ENCODE assay signal across 9 cellular contexts in the genomic region with DNA sequence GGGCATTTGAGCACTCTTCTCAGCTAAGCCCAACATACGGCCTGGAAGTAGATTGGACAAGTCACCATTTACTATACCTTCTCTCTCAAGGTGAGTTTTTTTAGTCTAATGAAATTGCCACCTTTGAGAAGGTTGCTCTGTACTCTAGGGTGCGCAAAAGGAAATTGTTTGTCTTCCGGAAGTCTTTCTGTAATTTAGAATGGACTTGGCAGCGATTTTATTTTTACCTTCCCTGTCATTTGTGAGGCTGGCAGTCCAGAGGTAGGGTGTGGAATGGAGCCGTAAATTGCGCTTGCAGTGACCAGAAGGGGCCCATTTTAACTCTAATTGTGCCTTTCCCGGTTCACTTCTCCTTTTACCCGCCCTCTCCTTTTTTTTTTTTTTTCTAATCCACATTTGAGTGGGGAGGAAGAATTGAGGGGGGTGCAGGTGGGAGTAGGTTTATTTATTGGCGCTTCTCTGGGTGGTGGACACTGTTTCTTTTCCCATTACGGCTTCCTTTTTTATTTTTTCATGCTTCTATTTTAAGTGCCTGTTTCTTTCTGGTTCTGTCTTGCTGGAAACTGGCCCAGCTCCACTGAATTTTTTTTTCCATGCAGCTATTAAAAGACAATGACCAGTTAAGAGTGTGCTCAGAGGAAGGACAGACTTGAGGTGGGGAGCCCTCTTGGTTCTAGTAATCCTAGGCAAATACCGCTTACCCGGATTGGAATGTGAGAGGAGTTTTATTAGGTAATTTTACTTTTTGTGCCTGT.
DNase-seq lines count a peak whose midpoint lies in the region; ATAC-seq and TF ChIP-seq lines count a peak whose summit lies in the region.
"Had no signal": no experiment of that assay in that cellular context is flagged by ENCODE, and none has a peak within 500 bp of the region (broad histone marks: within the 10 kb centered on the region; RNA-seq: fewer than 3 reads in every experiment).

No MANE protein-coding gene starts in this region.

- no peaks in the 10 kb centered on the region for H3K79me2 ChIP-seq in GM23248 (ENCODE audit: insufficient read depth)

- no peaks in the 10 kb centered on the region for H3K9me3 Mint-ChIP-seq in naive thymus-derived CD4-positive, alpha-beta T cell
- H3K9me3 Mint-ChIP-seq: activated CD4-positive, alpha-beta T cell treated with anti-CD3 and anti-CD28 coated beads, Interleukin-2, amount 10 ng/mL, durations not matched to agents 7 days and 5 days had no signal

- peaks cover 6% of the 10 kb centered on the region; the same call in 1 of the 2 replicates for H3K4me1 ChIP-seq in GM23248 (ENCODE audit: insufficient read depth)
- H3K4me1 ChIP-seq in adrenal gland (replicated peaks in 1 of 2), result peaks cover 28 to 45% of the 10 kb centered on the region in 2 donors
- H3K4me1 ChIP-seq in right atrium auricular region, result peaks cover 0 to 45% of the 10 kb centered on the region in 2 donors
- H3K4me1 ChIP-seq in gastrocnemius medialis, result peaks cover 22 to 24% of the 10 kb centered on the region in 2 donors
- no peaks in the 10 kb centered on the region for H3K4me1 ChIP-seq in naive thymus-derived CD4-positive, alpha-beta T cell (ENCODE audit: control insufficient read depth in 2 of 2, insufficient read depth in 2 of 2, low read length in 2 of 2)

- in situ Hi-C loops in GM23248 (cut with MboI), result no loop called here
- in situ Hi-C loops in gastrocnemius medialis (cut with MboI; ENCODE audit: low sequenced_read_pairs in 4 of 4), result no loop called here

- peak overlapping the region; percentile 20; the same call in 1 of the 2 replicates for H3K9ac ChIP-seq in GM23248

- H3K27me3 Mint-ChIP-seq in naive thymus-derived CD4-positive, alpha-beta T cell, result no peaks in the 10 kb centered on the region
- H3K27me3 Mint-ChIP-seq: activated CD4-positive, alpha-beta T cell treated with anti-CD3 and anti-CD28 coated beads, Interleukin-2, amount 10 ng/mL, durations not matched to agents 7 days and 5 days had no signal

- H2AFZ ChIP-seq in GM23248, result no peak overlapping the region

- intact Hi-C loops in adrenal gland (cut with DNase I), result loop anchor here in 1 of 2 donors (10.0 kb wide), 1 partner anchor 63 kb away; no protein-coding TSS in a partner anchor
- intact Hi-C loops in gastrocnemius medialis (cut with DNase I; ENCODE audit: low total_unique reads), result loop anchor here (10.0 kb wide), 1 partner anchor 63 kb away; no protein-coding TSS in a partner anchor
- intact Hi-C loops in naive thymus-derived CD4-positive, alpha-beta T cell (cut with micrococcal nuclease), result no loop called here
- intact Hi-C loops in posterior vena cava (cut with DNase I), result loop anchor here in 1 of 2 donors (10.0 kb wide), 1 partner anchor 63 kb away; no protein-coding TSS in a partner anchor

- H3K27ac Mint-ChIP-seq in naive thymus-derived CD4-positive, alpha-beta T cell, result peak overlapping the region in 2 of 9 donors; percentile 25 to 51
- H3K27ac Mint-ChIP-seq: activated CD4-positive, alpha-beta T cell treated with anti-CD3 and anti-CD28 coated beads, Interleukin-2, amount 10 ng/mL, durations not matched to agents 7 days and 5 days had no signal

- TF ChIP-seq POLR2A in adrenal gland (IDR thresholded peaks at IDR 0.05) (peak in 1 of 2 donors; percentile 67), gastrocnemius medialis (IDR thresholded peaks at IDR 0.05) (peak in 1 of 2 donors; percentile 36)

- H3K9me2 ChIP-seq in GM23248 (ENCODE audit: insufficient read depth), result no peaks in the 10 kb centered on the region

- peaks cover 0 to 10% (median 6%) of the 10 kb centered on the region in 7 donors for H3K4me1 Mint-ChIP-seq in naive thymus-derived CD4-positive, alpha-beta T cell

- H3K4me3 ChIP-seq in GM23248 (no peak overlapping the region), adrenal gland (no peak overlapping the region), right atrium auricular region (peak overlapping the region in 1 of 2 donors; percentile 23), gastrocnemius medialis (peak overlapping the region; percentile 26 to 39 (median 38))
- H3K4me3 ChIP-seq in naive thymus-derived CD4-positive, alpha-beta T cell (ENCODE audit: low read length), result no peak overlapping the region

- DNase-seq in GM23248, result peak; percentile 68
- DNase-seq in adrenal gland, result peak; percentile 70 to 89 (median 80)
- DNase-seq in right atrium auricular region (ENCODE audit: low spot score), result peak; percentile 63
- DNase-seq in gastrocnemius medialis, result peak; percentile 61 to 73
- DNase-seq in islet precursor cell, result no peak
- DNase-seq in naive thymus-derived CD4-positive, alpha-beta T cell, result no peak
- no peak for DNase-seq in posterior vena cava (ENCODE audit: low spot score)
- DNase-seq: activated CD4-positive, alpha-beta T cell treated with anti-CD3 and anti-CD28 coated beads, Interleukin-2, amount 10 ng/mL, durations not matched to agents 7 days and 5 days had no signal

- ATAC-seq in gastrocnemius medialis (peak; percentile 96 to 98), HG02938 (IDR thresholded peaks at IDR 0.05; ENCODE audit: unreplicated experiment) (no peak)
- ATAC-seq in naive thymus-derived CD4-positive, alpha-beta T cell, result no peak

- TF ChIP-seq CTCF in adrenal gland (IDR thresholded peaks at IDR 0.05) (no peak), right atrium auricular region (IDR thresholded peaks at IDR 0.05) (no peak), gastrocnemius medialis (IDR thresholded peaks at IDR 0.05 in 4 of 5, conservative IDR thresholded peaks at IDR 0.05 in 1 of 5) (no peak)

- CTCF ChIA-PET in naive thymus-derived CD4-positive, alpha-beta T cell (lab: Charles Lee), result no interaction called here

- H3K4me2 ChIP-seq in GM23248 (ENCODE audit: unreplicated experiment), result no peak overlapping the region

- H3K4me3 Mint-ChIP-seq in naive thymus-derived CD4-positive, alpha-beta T cell, result no peak overlapping the region
- H3K4me3 Mint-ChIP-seq: activated CD4-positive, alpha-beta T cell treated with anti-CD3 and anti-CD28 coated beads, Interleukin-2, amount 10 ng/mL, durations not matched to agents 7 days and 5 days had no signal

- H3K27me3 ChIP-seq in GM23248 (replicated peaks; ENCODE audit: insufficient read depth) (no peaks in the 10 kb centered on the region), adrenal gland (no peaks in the 10 kb centered on the region), right atrium auricular region (no peaks in the 10 kb centered on the region), gastrocnemius medialis (no peaks in the 10 kb centered on the region)
- H3K27me3 ChIP-seq in naive thymus-derived CD4-positive, alpha-beta T cell (ENCODE audit: control insufficient read depth in 2 of 2, insufficient read depth in 2 of 2, low read length in 2 of 2), result no peaks in the 10 kb centered on the region

- WGBS in GM23248 (ENCODE audit: low coverage in 1 of 2, low lambda C conversion rate in 2 of 2, missing lambda C conversion rate in 2 of 2), 2 experiments, result 64 to 65% methylated on average over 12 of the region's 12 CpGs
- 27 to 35% (median 31%) methylated on average over 12 of the region's 12 CpGs for WGBS in adrenal gland, 4 donors

- no peak overlapping the region for H3K27ac ChIP-seq in GM23248
- H3K27ac ChIP-seq in adrenal gland, result peak overlapping the region in 4 of 5 donors; percentile 74 to 93 (median 84)
- H3K27ac ChIP-seq in right atrium auricular region, result peak overlapping the region; percentile 86 to 88
- peak overlapping the region; percentile 80 to 84 (median 82) for H3K27ac ChIP-seq in gastrocnemius medialis
- no peak overlapping the region for H3K27ac ChIP-seq in naive thymus-derived CD4-positive, alpha-beta T cell (ENCODE audit: low read depth, low read length)

- H3K9me3 ChIP-seq in GM23248 (ENCODE audit: low read depth) (no peaks in the 10 kb centered on the region), adrenal gland (replicated peaks in 1 of 3) (no peaks in the 10 kb centered on the region), right atrium auricular region (no peaks in the 10 kb centered on the region), gastrocnemius medialis (no peaks in the 10 kb centered on the region)
- no peaks in the 10 kb centered on the region for H3K9me3 ChIP-seq in naive thymus-derived CD4-positive, alpha-beta T cell (ENCODE audit: control insufficient read depth in 2 of 3, low read length in 3 of 3)

- no peaks in the 10 kb centered on the region for H3F3A ChIP-seq in GM23248 (ENCODE audit: insufficient read depth)

- no peaks in the 10 kb centered on the region for H3K36me3 ChIP-seq in GM23248 (ENCODE audit: low read depth)
- H3K36me3 ChIP-seq in adrenal gland (replicated peaks in 1 of 2), result no peaks in the 10 kb centered on the region
- H3K36me3 ChIP-seq in right atrium auricular region, result no peaks in the 10 kb centered on the region
- no peaks in the 10 kb centered on the region for H3K36me3 ChIP-seq in gastrocnemius medialis
- H3K36me3 ChIP-seq in naive thymus-derived CD4-positive, alpha-beta T cell (ENCODE audit: control insufficient read depth in 2 of 3, insufficient read depth in 3 of 3, low read length in 3 of 3), result peaks cover 0 to 23% (median 0%) of the 10 kb centered on the region in 3 experiments

- peaks cover 0 to 34% (median 8%) of the 10 kb centered on the region in 5 donors for H3K36me3 Mint-ChIP-seq in naive thymus-derived CD4-positive, alpha-beta T cell

- POLR2A ChIA-PET in naive thymus-derived CD4-positive, alpha-beta T cell (lab: Charles Lee), result no interaction called here

- H4K20me1 ChIP-seq in GM23248 (ENCODE audit: insufficient read depth), result no peaks in the 10 kb centered on the region

Comparison
In these comparisons a context has a peak if more than half of its experiments do, and no peak if none do; other contexts are left out.
1. DNase-seq: peak in GM23248 (single experiment), adrenal gland (7 of 7), right atrium auricular region (single experiment) and gastrocnemius medialis (2 of 2); none in islet precursor cell (single experiment), naive thymus-derived CD4-positive, alpha-beta T cell (0 of 9) and posterior vena cava (single experiment).
2. H3K27ac ChIP-seq: peak in adrenal gland (4 of 5), right atrium auricular region (2 of 2) and gastrocnemius medialis (4 of 4); none in GM23248 (single experiment) and naive thymus-derived CD4-positive, alpha-beta T cell (single experiment).
3. H3K4me3 ChIP-seq: peak in gastrocnemius medialis (4 of 4); none in GM23248 (single experiment), adrenal gland (0 of 4) and naive thymus-derived CD4-positive, alpha-beta T cell (single experiment).
4. ATAC-seq: peak in gastrocnemius medialis (2 of 2); none in HG02938 (single experiment) and naive thymus-derived CD4-positive, alpha-beta T cell (single experiment).